In the genomic region with DNA sequence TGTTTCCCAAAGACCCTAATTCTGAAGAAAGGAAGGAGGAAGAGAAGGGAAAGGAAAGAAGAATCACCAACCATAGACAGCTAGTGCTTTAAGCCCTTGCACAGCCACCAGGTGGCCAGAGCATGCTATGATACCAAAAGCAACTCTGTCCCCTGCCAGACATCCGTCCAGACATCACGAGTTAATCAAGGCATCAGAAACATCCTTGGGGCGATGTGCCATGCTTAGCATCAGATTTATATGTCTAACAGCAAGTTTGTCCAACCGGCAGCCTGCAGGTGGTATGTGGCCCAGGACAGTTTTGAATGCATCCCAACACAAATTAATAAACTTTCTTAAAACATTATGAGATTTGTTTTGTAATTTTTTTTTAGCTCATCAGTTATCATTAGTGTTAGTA, we compare ENCODE assay signal across 11 cellular contexts. TPM values are rescaled to one million over a fixed set of nuclear protein-coding genes. Genes with fewer than 3 reads are reported as not detected.
DNase-seq lines count a peak whose midpoint lies in the region; ATAC-seq and TF ChIP-seq lines count a peak whose summit lies in the region.
"Had no signal": no experiment of that assay in that cellular context is flagged by ENCODE, and none has a peak within 500 bp of the region (broad histone marks: within the 10 kb centered on the region; RNA-seq: fewer than 3 reads in every experiment).

No MANE protein-coding gene starts in this region.

- WGBS in thyroid gland, 2 donors = 65 to 74% methylated on average over 4 of the region's 4 CpGs

- H3K4me1 ChIP-seq in thyroid gland = no peaks in the 10 kb centered on the region

- no peak overlapping the region for H3K4me3 Mint-ChIP-seq in activated CD8-positive, alpha-beta T cell treated with anti-CD3 and anti-CD28 coated beads for 36 hours
- H3K4me3 Mint-ChIP-seq in activated CD8-positive, alpha-beta T cell treated with anti-CD3 and anti-CD28 coated beads, Interleukin-2, amount 10 ng/mL, durations not matched to agents 7 days and 5 days = no peak overlapping the region
- no peak overlapping the region for H3K4me3 Mint-ChIP-seq in endothelial cell (ENCODE audit: unreplicated experiment)

- no peak overlapping the region for H3K27ac Mint-ChIP-seq in activated CD8-positive, alpha-beta T cell treated with anti-CD3 and anti-CD28 coated beads for 36 hours
- no peak overlapping the region for H3K27ac Mint-ChIP-seq in activated CD8-positive, alpha-beta T cell treated with anti-CD3 and anti-CD28 coated beads, Interleukin-2, amount 10 ng/mL, durations not matched to agents 7 days and 5 days
- no peak overlapping the region for H3K27ac Mint-ChIP-seq in endothelial cell (ENCODE audit: unreplicated experiment)

- H3K27ac ChIP-seq in thyroid gland = no peak overlapping the region

- H3K4me1 Mint-ChIP-seq in activated CD8-positive, alpha-beta T cell treated with anti-CD3 and anti-CD28 coated beads for 36 hours (ENCODE audit: low read depth) = peaks cover 7% of the 10 kb centered on the region
- H3K4me1 Mint-ChIP-seq in activated CD8-positive, alpha-beta T cell treated with anti-CD3 and anti-CD28 coated beads, Interleukin-2, amount 10 ng/mL, durations not matched to agents 7 days and 5 days (ENCODE audit: low read depth) = peaks cover 11% of the 10 kb centered on the region
- no peaks in the 10 kb centered on the region for H3K4me1 Mint-ChIP-seq in endothelial cell (ENCODE audit: unreplicated experiment)

- no peaks in the 10 kb centered on the region for H3K27me3 Mint-ChIP-seq in activated CD8-positive, alpha-beta T cell treated with anti-CD3 and anti-CD28 coated beads for 36 hours
- H3K27me3 Mint-ChIP-seq in activated CD8-positive, alpha-beta T cell treated with anti-CD3 and anti-CD28 coated beads, Interleukin-2, amount 10 ng/mL, durations not matched to agents 7 days and 5 days (ENCODE audit: low read depth) = no peaks in the 10 kb centered on the region
- no peaks in the 10 kb centered on the region for H3K27me3 Mint-ChIP-seq in endothelial cell (ENCODE audit: unreplicated experiment)

- POLR2A ChIA-PET in activated CD8-positive, alpha-beta T cell treated with anti-CD3 and anti-CD28 coated beads for 36 hours (lab: Charles Lee) = no interaction called here
- POLR2A ChIA-PET in activated CD8-positive, alpha-beta T cell treated with anti-CD3 and anti-CD28 coated beads, Interleukin-2, amount 10 ng/mL, durations not matched to agents 7 days and 5 days (lab: Charles Lee) = no interaction called here

- DNase-seq in activated CD8-positive, alpha-beta T cell treated with anti-CD3 and anti-CD28 coated beads for 36 hours = peak; percentile 20
- no peak for DNase-seq in activated CD8-positive, alpha-beta T cell treated with anti-CD3 and anti-CD28 coated beads, Interleukin-2, amount 10 ng/mL, durations not matched to agents 7 days and 5 days
- DNase-seq in NCI-H460 (ENCODE audit: extremely low read depth, low read depth) = peak; percentile 24
- no peak for DNase-seq in endothelial cell (ENCODE audit: low spot score)
- no peak for DNase-seq in retinal pigment epithelial cell (ENCODE audit: low read depth)
- DNase-seq in left colon = no peak
- DNase-seq in thyroid gland = no peak
- DNase-seq: activated effector memory CD4-positive, alpha-beta T cell treated with Interleukin-2 at 50 U/mL for 16 hours; COR-L47; kidney had no signal

- no peak for TF ChIP-seq POLR2A in thyroid gland (IDR thresholded peaks at IDR 0.05)

- peak; percentile 3 for TF ChIP-seq CTCF in activated CD8-positive, alpha-beta T cell treated with anti-CD3 and anti-CD28 coated beads for 36 hours (IDR thresholded peaks at IDR 0.05)
- TF ChIP-seq CTCF in endothelial cell (IDR thresholded peaks at IDR 0.05; ENCODE audit: unreplicated experiment) (peak; percentile 24), retinal pigment epithelial cell (conservative IDR thresholded peaks at IDR 0.05; ENCODE audit: low read depth, low read length) (peak; percentile 45), thyroid gland (IDR thresholded peaks at IDR 0.05) (no peak)

- intact Hi-C loops in activated CD8-positive, alpha-beta T cell treated with anti-CD3 and anti-CD28 coated beads for 36 hours (cut with micrococcal nuclease) = no loop called here
- intact Hi-C loops in left colon (cut with DNase I, micrococcal nuclease) (no loop called here), thyroid gland (cut with DNase I) (no loop called here)

- CTCF ChIA-PET in activated CD8-positive, alpha-beta T cell treated with anti-CD3 and anti-CD28 coated beads for 36 hours (lab: Charles Lee) = interaction anchor here (0.6 to 1.6 kb wide), 3 partner anchors 12 to 64 kb away, joined by 3 to 4 read pairs (median 3); a partner anchor contains a TSS
- CTCF ChIA-PET in activated CD8-positive, alpha-beta T cell treated with anti-CD3 and anti-CD28 coated beads, Interleukin-2, amount 10 ng/mL, durations not matched to agents 7 days and 5 days (lab: Charles Lee) = interaction anchor here (0.6 to 2.3 kb wide), 5 partner anchors 14 to 120 kb away, joined by 3 to 14 read pairs (median 3); no protein-coding TSS in a partner anchor

- H3K4me3 ChIP-seq in retinal pigment epithelial cell (ENCODE audit: low read length) = no peak overlapping the region
- H3K4me3 ChIP-seq in thyroid gland (replicated peaks in 1 of 3) = no peak overlapping the region

- no peaks in the 10 kb centered on the region for H3K36me3 ChIP-seq in thyroid gland

- no peaks in the 10 kb centered on the region for H3K36me3 Mint-ChIP-seq in activated CD8-positive, alpha-beta T cell treated with anti-CD3 and anti-CD28 coated beads for 36 hours (ENCODE audit: low read depth)
- H3K36me3 Mint-ChIP-seq in activated CD8-positive, alpha-beta T cell treated with anti-CD3 and anti-CD28 coated beads, Interleukin-2, amount 10 ng/mL, durations not matched to agents 7 days and 5 days (ENCODE audit: low read depth) = no peaks in the 10 kb centered on the region
- peaks cover 4% of the 10 kb centered on the region for H3K36me3 Mint-ChIP-seq in endothelial cell (ENCODE audit: low read depth, unreplicated experiment)

- H3K9me3 ChIP-seq in thyroid gland = no peaks in the 10 kb centered on the region

- no peaks in the 10 kb centered on the region for H3K27me3 ChIP-seq in thyroid gland

- no peak for ATAC-seq in activated CD8-positive, alpha-beta T cell treated with anti-CD3 and anti-CD28 coated beads for 36 hours
- no peak for ATAC-seq in activated CD8-positive, alpha-beta T cell treated with anti-CD3 and anti-CD28 coated beads, Interleukin-2, amount 10 ng/mL, durations not matched to agents 7 days and 5 days
- ATAC-seq in left colon (no peak), GM21786 (IDR thresholded peaks at IDR 0.05; ENCODE audit: unreplicated experiment) (no peak)

- no peaks in the 10 kb centered on the region for H3K9me3 Mint-ChIP-seq in activated CD8-positive, alpha-beta T cell treated with anti-CD3 and anti-CD28 coated beads for 36 hours
- H3K9me3 Mint-ChIP-seq in activated CD8-positive, alpha-beta T cell treated with anti-CD3 and anti-CD28 coated beads, Interleukin-2, amount 10 ng/mL, durations not matched to agents 7 days and 5 days (ENCODE audit: insufficient read depth) = no peaks in the 10 kb centered on the region
- no peaks in the 10 kb centered on the region for H3K9me3 Mint-ChIP-seq in endothelial cell (ENCODE audit: unreplicated experiment)

RNA-seq across cellular contexts. Expression of a gene that starts 2.9 kb away (rescaled TPM):
- total RNA-seq in activated CD8-positive, alpha-beta T cell treated with anti-CD3 and anti-CD28 coated beads for 36 hours = not detected
- total RNA-seq in activated CD8-positive, alpha-beta T cell treated with anti-CD3 and anti-CD28 coated beads, Interleukin-2, amount 10 ng/mL, durations not matched to agents 7 days and 5 days = not detected
- not detected in 2 replicates for total RNA-seq in NCI-H460 (2014; rRNA removed; shearing (Covaris generic))
- not detected in 2 replicates for polyA plus RNA-seq in NCI-H460 (2014; cell fraction: nucleus; rRNA removed)
- total RNA-seq in endothelial cell (ENCODE audit: unreplicated experiment) = not detected
- total RNA-seq in left colon = not detected
- total RNA-seq in thyroid gland = not detected
- total RNA-seq: kidney had no signal

RNA-seq across cellular contexts. Expression of a gene that starts 50.2 kb away (rescaled TPM):
- total RNA-seq in activated CD8-positive, alpha-beta T cell treated with anti-CD3 and anti-CD28 coated beads for 36 hours = 10 to 100 TPM; 49.5 to 56.4 TPM
- total RNA-seq in activated CD8-positive, alpha-beta T cell treated with anti-CD3 and anti-CD28 coated beads, Interleukin-2, amount 10 ng/mL, durations not matched to agents 7 days and 5 days = 10 to 100 TPM; 60.3 to 64.5 TPM
- 74.0 and 90.3 TPM in 2 replicates for total RNA-seq in NCI-H460 (2014; rRNA removed; shearing (Covaris generic))
- polyA plus RNA-seq in NCI-H460 (2014; cell fraction: nucleus; rRNA removed) = 63.7 and 90.2 TPM in 2 replicates
- total RNA-seq in endothelial cell (ENCODE audit: unreplicated experiment) (68.1 TPM), left colon (10 to 100 TPM; 42.4 to 47.2 TPM), thyroid gland (10 to 100 TPM; 29.9 to 52.3 (median 41.1) TPM)

Comparison
In these comparisons a context has a peak if more than half of its experiments do, and no peak if none do; other contexts are left out.
1. DNase-seq: peak in activated CD8-positive, alpha-beta T cell treated with anti-CD3 and anti-CD28 coated beads for 36 hours (single experiment) and NCI-H460 (single experiment); none in activated CD8-positive, alpha-beta T cell treated with anti-CD3 and anti-CD28 coated beads, Interleukin-2, amount 10 ng/mL, durations not matched to agents 7 days and 5 days (single experiment), endothelial cell (single experiment), retinal pigment epithelial cell (single experiment), left colon (0 of 2) and thyroid gland (0 of 2).
2. CTCF ChIP-seq: peak in activated CD8-positive, alpha-beta T cell treated with anti-CD3 and anti-CD28 coated beads for 36 hours (single experiment), endothelial cell (single experiment) and retinal pigment epithelial cell (single experiment); none in thyroid gland (0 of 6).